ENCODE assay signal across 24 cellular contexts in genomic region chr16:27950488-27950887, GRCh38.
"Had no signal": no experiment of that assay in that cellular context is flagged by ENCODE, and none has a peak within 500 bp of the region (broad histone marks: within the 10 kb centered on the region; RNA-seq: fewer than 3 reads in every experiment).

No MANE protein-coding gene starts in this region.

- ATAC-seq: left colon; left lung; lower lobe of right lung; right cardiac atrium; sciatic nerve; stimulated activated memory B cell treated with anti-CD40 and anti-IgM and Interleukin-4, amounts not matched to agents 10 μg/mL and 1 μg/mL and 100 μg/mL, for 72 hours; stimulated activated naive CD8-positive, alpha-beta T cell treated with anti-CD3 and anti-CD28 coated beads, Interleukin-15, amount 100 ng/mL, for 72 hours; upper lobe of right lung had no signal

- H3K4me3 ChIP-seq: left lung, lower lobe of right lung, ovary, prostate gland, spleen, testis, thyroid gland, upper lobe of right lung had no signal

- H3K27ac ChIP-seq: left lung, lower lobe of right lung, ovary, prostate gland, spleen, testis, thyroid gland, upper lobe of right lung had no signal

- DNase-seq: hippocampal formation; kidney glomerular epithelial cell; left colon; left lung; lower lobe of right lung; mammary epithelial cell; mesenchymal stem cell; naive B cell; ovary; retina; right cardiac atrium; small intestine; spleen; stimulated activated CD4-positive, alpha-beta T cell treated with anti-CD3 and anti-CD28 coated beads, Interleukin-4, amount 100 ng/mL, for 4 hours; stimulated activated CD8-positive, alpha-beta memory T cell treated with anti-CD3 and anti-CD28 coated beads, Interleukin-4, amount 100 ng/mL, for 48 hours; stimulated activated naive CD4-positive, alpha-beta T cell treated with Interleukin-2 at 50 U/mL for 16 hours; stimulated activated naive CD8-positive, alpha-beta T cell treated with anti-CD3 and anti-CD28 coated beads, Interleukin-15, amount 100 ng/mL, for 72 hours; testis; thyroid gland; trophoblast cell; upper lobe of right lung had no signal
